ENCODE assay signal across 8 cellular contexts in genomic region chr14:28609228-28609828, GRCh38.
A peak's percentile ranks its signal among the peaks of the same experiment; 100 is the strongest.
DNase-seq lines count a peak whose midpoint lies in the region; ATAC-seq and TF ChIP-seq lines count a peak whose summit lies in the region.

No MANE protein-coding gene starts in this region.

- POLR2A ChIA-PET in AG04450 (lab: Yijun Ruan, JAX) (no interaction called here), SK-N-SH (lab: Yijun Ruan, JAX) (no interaction called here)

- H3K79me2 ChIP-seq in SK-N-SH (ENCODE audit: insufficient read depth): no peaks in the 10 kb centered on the region

- H3K4me2 ChIP-seq in SK-N-SH: no peak overlapping the region

- H3F3A ChIP-seq in SK-N-SH (replicated peaks; ENCODE audit: insufficient read depth): no peaks in the 10 kb centered on the region

- CTCF ChIA-PET in AG04450 (lab: Charles Lee): interaction anchor here (0.5 to 1.2 kb wide), 2 partner anchors 26 to 139 kb away, joined by 3 to 5 read pairs; no protein-coding TSS in a partner anchor
- CTCF ChIA-PET in SK-N-SH (lab: Yijun Ruan, JAX): interaction anchor here (0.5 to 2.8 kb wide), 17 partner anchors 9 to 1588 kb away, joined by 3 to 13 read pairs (median 3); no protein-coding TSS in a partner anchor

- H3K4me3 ChIP-seq in AG04450 (ENCODE audit: low read depth, low read length): no peak overlapping the region
- H3K4me3 ChIP-seq in SK-N-SH (ENCODE audit: low read depth in 2 of 2, low read length in 1 of 2): peak overlapping the region in 1 of 2 experiments; percentile 18; a peak in 1 of 4 replicates

- no peaks in the 10 kb centered on the region for H4K20me1 ChIP-seq in SK-N-SH (ENCODE audit: insufficient read depth)

- H3K27me3 ChIP-seq in AG04450 (ENCODE audit: control insufficient read depth, insufficient read depth, low read length) (no peaks in the 10 kb centered on the region), SK-N-SH (ENCODE audit: insufficient read depth) (peaks cover 9% of the 10 kb centered on the region; the same call in 1 of the 2 replicates)

- TF ChIP-seq EP300 in SK-N-SH (IDR thresholded peaks at IDR 0.05; ENCODE audit: borderline replicate concordance in 1 of 2, low read depth in 1 of 2, low read length in 1 of 2): no peak

- H3K9me3 ChIP-seq in AG04450 (ENCODE audit: control insufficient read depth, insufficient read depth, low read length) (no peaks in the 10 kb centered on the region), SK-N-SH (no peaks in the 10 kb centered on the region)

- H3K4me1 ChIP-seq in SK-N-SH (ENCODE audit: control insufficient read depth in 1 of 2, insufficient read depth in 2 of 2, low read depth in 1 of 2, low read length in 1 of 2): no peaks in the 10 kb centered on the region

- WGBS in SK-N-SH (ENCODE audit: low lambda C conversion rate): 2% methylated on average over 6 of the region's 6 CpGs

- no peaks in the 10 kb centered on the region for H3K36me3 ChIP-seq in SK-N-SH (replicated peaks in 1 of 2; ENCODE audit: control insufficient read depth in 1 of 2, insufficient read depth in 2 of 2, low read length in 1 of 2)

- H2AFZ ChIP-seq in SK-N-SH (ENCODE audit: low read depth): no peak overlapping the region

- no peak overlapping the region for H3K9ac ChIP-seq in SK-N-SH

- no peak overlapping the region for H3K27ac ChIP-seq in AG04450 (ENCODE audit: low read depth, low read length)
- H3K27ac ChIP-seq in SK-N-SH (ENCODE audit: low read depth in 2 of 2, low read length in 1 of 2): no peak overlapping the region

- TF ChIP-seq CTCF in AG04450 (IDR thresholded peaks at IDR 0.05; ENCODE audit: low read depth, low read length) (peak; percentile 30; the same call in 1 of the 2 replicates), GM12874 (IDR thresholded peaks at IDR 0.05; ENCODE audit: insufficient read depth, low read depth, low read length) (peak; percentile 50; the same call in 1 of the 2 replicates), SK-N-SH (IDR thresholded peaks at IDR 0.05) (peak; percentile 96)

- DNase-seq in AG04450 (ENCODE audit: low read depth, low spot score): no peak
- peak; percentile 67 for DNase-seq in NAMALWA (ENCODE audit: low spot score)
- peak; percentile 25 for DNase-seq in SK-N-SH
- peak; percentile 34 for DNase-seq in non-pigmented ciliary epithelial cell (ENCODE audit: low read depth)
- no peak for DNase-seq in activated gamma-delta T cell (lab: John Stamatoyannopoulos, UW)
- DNase-seq in activated CD4-positive, CD25-positive, alpha-beta regulatory T cell treated with anti-CD3 and anti-CD28 coated beads, Interleukin-2, amount 50 U/mL, for 72 hours: no peak

- peak; percentile 90 for TF ChIP-seq RAD21 in SK-N-SH (IDR thresholded peaks at IDR 0.05; ENCODE audit: low read length)

- no peaks in the 10 kb centered on the region for H3K9me2 ChIP-seq in SK-N-SH

- ATAC-seq in esophagus mucosa: peak; percentile 64

TF ChIP-seq in SK-N-SH, 30 proteins besides CTCF, POLR2A, EP300 and RAD21:
- TF ChIP-seq SIN3A (IDR thresholded peaks at IDR 0.05; ENCODE audit: borderline replicate concordance, low read depth, low read length): no peak
- TF ChIP-seq SMC3 (IDR thresholded peaks at IDR 0.05; ENCODE audit: low read depth, low read length): peak; percentile 80

Comparison
In these comparisons a context has a peak if more than half of its experiments do, and no peak if none do; other contexts are left out.
1. DNase-seq: peak in NAMALWA (single experiment), SK-N-SH (single experiment) and non-pigmented ciliary epithelial cell (single experiment); none in AG04450 (single experiment), activated gamma-delta T cell (single experiment) and activated CD4-positive, CD25-positive, alpha-beta regulatory T cell treated with anti-CD3 and anti-CD28 coated beads, Interleukin-2, amount 50 U/mL, for 72 hours (single experiment).
2. CTCF ChIP-seq: peak in every context shown above with its lines; median percentile 96 in SK-N-SH; 50 in GM12874; 30 in AG04450.